29 cellular contexts compared by ENCODE assay signal in the genomic region with DNA sequence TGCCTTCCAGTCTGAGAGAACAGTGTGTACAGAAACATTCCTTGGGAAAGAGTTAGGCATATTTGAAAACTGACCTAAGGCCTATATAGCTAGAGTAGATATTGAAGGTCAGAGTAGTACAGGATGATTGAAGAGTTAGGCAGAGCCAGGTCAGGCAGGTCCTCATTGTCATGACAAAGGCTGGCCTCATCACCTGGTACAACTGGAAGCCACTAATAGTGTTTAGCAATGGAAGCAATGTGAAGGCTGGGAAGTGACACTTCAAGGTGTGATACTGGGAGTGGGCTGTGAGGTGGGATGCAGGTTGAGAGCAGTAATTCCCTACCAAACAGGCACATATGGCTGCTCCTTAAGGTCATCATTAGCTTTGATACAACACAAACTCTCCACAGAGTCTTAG.
"Had no signal": no experiment of that assay in that cellular context is flagged by ENCODE, and none has a peak within 500 bp of the region (broad histone marks: within the 10 kb centered on the region; RNA-seq: fewer than 3 reads in every experiment).

No MANE protein-coding gene starts in this region.

- H3K27ac ChIP-seq: neural progenitor cell, ovary, parathyroid adenoma, psoas muscle, right lobe of liver, sigmoid colon, suprapubic skin, thoracic aorta, thyroid gland, tibial nerve, upper lobe of left lung, vagina had no signal

- ATAC-seq: naive thymus-derived CD4-positive, alpha-beta T cell; natural killer cell; psoas muscle; right cardiac atrium; right lobe of liver; stimulated activated memory B cell treated with anti-CD40 and anti-IgM and Interleukin-4, amounts not matched to agents 10 μg/mL and 1 μg/mL and 100 μg/mL, for 72 hours had no signal

- DNase-seq: naive thymus-derived CD4-positive, alpha-beta T cell; natural killer cell; occipital lobe; ovary; posterior cingulate gyrus; psoas muscle; right cardiac atrium; right lobe of liver; sigmoid colon; small intestine; stimulated activated CD4-positive, alpha-beta T cell treated with anti-CD3 and anti-CD28 coated beads, Interleukin-15, amount 100 ng/mL, for 24 hours; stimulated activated CD4-positive, alpha-beta T cell treated with anti-CD3 and anti-CD28 coated beads, Interleukin-2, amount 100 ng/mL, for 24 hours; stimulated activated CD4-positive, alpha-beta T cell treated with anti-CD3 and anti-CD28 coated beads, Interleukin-2, amount 100 ng/mL, for 48 hours; stimulated activated CD4-positive, alpha-beta T cell treated with anti-CD3 and anti-CD28 coated beads, Interleukin-4, amount 100 ng/mL, for 24 hours; stimulated activated naive CD4-positive, alpha-beta T cell; substantia nigra; thyroid gland; trophoblast cell; upper lobe of left lung had no signal

- H3K9ac ChIP-seq: neural progenitor cell, parathyroid adenoma had no signal

- H3K9me3 ChIP-seq: ovary, psoas muscle, right lobe of liver, sigmoid colon, suprapubic skin, thoracic aorta, thyroid gland, tibial nerve, upper lobe of left lung, vagina had no signal

- H3K4me3 Mint-ChIP-seq: naive thymus-derived CD4-positive, alpha-beta T cell; natural killer cell; nephron; neural progenitor cell; stimulated activated memory B cell treated with anti-CD40 and anti-IgM and Interleukin-4, amounts not matched to agents 10 μg/mL and 1 μg/mL and 100 μg/mL, for 72 hours; stimulated activated naive CD8-positive, alpha-beta T cell treated with anti-CD3 and anti-CD28 coated beads, Interleukin-15, Interleukin-2, amounts not matched to agents 100 ng/mL and 50 ng/mL, for 24 hours had no signal

- H3K27ac Mint-ChIP-seq: naive thymus-derived CD4-positive, alpha-beta T cell; natural killer cell; nephron; neural progenitor cell; progenitor cell of endocrine pancreas; stimulated activated memory B cell treated with anti-CD40 and anti-IgM and Interleukin-4, amounts not matched to agents 10 μg/mL and 1 μg/mL and 100 μg/mL, for 72 hours; stimulated activated naive CD8-positive, alpha-beta T cell treated with anti-CD3 and anti-CD28 coated beads, Interleukin-15, Interleukin-2, amounts not matched to agents 100 ng/mL and 50 ng/mL, for 24 hours had no signal

- H3K9me3 Mint-ChIP-seq: naive thymus-derived CD4-positive, alpha-beta T cell; nephron; neural progenitor cell; stimulated activated memory B cell treated with anti-CD40 and anti-IgM and Interleukin-4, amounts not matched to agents 10 μg/mL and 1 μg/mL and 100 μg/mL, for 72 hours; stimulated activated naive CD8-positive, alpha-beta T cell treated with anti-CD3 and anti-CD28 coated beads, Interleukin-15, Interleukin-2, amounts not matched to agents 100 ng/mL and 50 ng/mL, for 24 hours had no signal

- H3K36me3 Mint-ChIP-seq: naive thymus-derived CD4-positive, alpha-beta T cell; natural killer cell; neural progenitor cell; stimulated activated memory B cell treated with anti-CD40 and anti-IgM and Interleukin-4, amounts not matched to agents 10 μg/mL and 1 μg/mL and 100 μg/mL, for 72 hours had no signal

- H3K27me3 ChIP-seq: neural progenitor cell, ovary, right lobe of liver, sigmoid colon, suprapubic skin, thyroid gland, tibial nerve, upper lobe of left lung, vagina had no signal

- H3K27me3 Mint-ChIP-seq: progenitor cell of endocrine pancreas; stimulated activated memory B cell treated with anti-CD40 and anti-IgM and Interleukin-4, amounts not matched to agents 10 μg/mL and 1 μg/mL and 100 μg/mL, for 72 hours had no signal

- H3K4me1 ChIP-seq: parathyroid adenoma, psoas muscle, right lobe of liver, thyroid gland, upper lobe of left lung, vagina had no signal

- H3K4me1 Mint-ChIP-seq: naive thymus-derived CD4-positive, alpha-beta T cell; natural killer cell; stimulated activated memory B cell treated with anti-CD40 and anti-IgM and Interleukin-4, amounts not matched to agents 10 μg/mL and 1 μg/mL and 100 μg/mL, for 72 hours had no signal

- H3K36me3 ChIP-seq: neural progenitor cell, ovary, right lobe of liver, sigmoid colon, suprapubic skin, thoracic aorta, thyroid gland, tibial nerve, upper lobe of left lung, vagina had no signal

- H3K4me3 ChIP-seq: neural progenitor cell, ovary, psoas muscle, right lobe of liver, sigmoid colon, suprapubic skin, thoracic aorta, thyroid gland, tibial nerve, upper lobe of left lung, vagina had no signal
